16 cellular contexts compared by ENCODE assay signal in genomic region chr9:136430591-136431234, GRCh38. TPM values are rescaled to one million over a fixed set of nuclear protein-coding genes. Genes with fewer than 3 reads are reported as not detected.
DNase-seq lines count a peak whose midpoint lies in the region; ATAC-seq, FAIRE-seq and TF ChIP-seq lines count a peak whose summit lies in the region.
"Had no signal": no experiment of that assay in that cellular context is flagged by ENCODE, and none has a peak within 500 bp of the region (broad histone marks: within the 10 kb centered on the region; RNA-seq: fewer than 3 reads in every experiment).

No MANE protein-coding gene starts in this region.

- H3K4me3 ChIP-seq in HepG2 (replicated peaks in 1 of 3; ENCODE audit: insufficient read depth in 1 of 3, low read depth in 2 of 3, low read length in 3 of 3): no peak overlapping the region
- H3K4me3 ChIP-seq: A549, GM12878, HAP-1 had no signal

- peaks cover 2% of the 10 kb centered on the region for H3K79me2 ChIP-seq in HepG2 (ENCODE audit: insufficient read depth, low read length)

- peaks cover 4 to 6% of the 10 kb centered on the region in 2 experiments; a peak in 2 of 5 replicates for H3K36me3 ChIP-seq in HepG2 (replicated peaks in 1 of 2; ENCODE audit: control insufficient read depth in 1 of 2, insufficient read depth in 2 of 2, low read length in 2 of 2)

- no peaks in the 10 kb centered on the region for H3K9me3 ChIP-seq in HepG2 (ENCODE audit: low read length)
- H3K9me3 ChIP-seq: A549, BE2C, HAP-1 had no signal

- H3K9me3 Mint-ChIP-seq in central memory CD8-positive, alpha-beta T cell: no peaks in the 10 kb centered on the region
- H3K9me3 Mint-ChIP-seq: CD4-positive, alpha-beta memory T cell; HFFc6; IgD-negative memory B cell had no signal

- no peak for TF ChIP-seq RAD21 in HepG2 (CRISPR knock-in tag; IDR thresholded peaks at IDR 0.05)

- H3K27ac ChIP-seq in RWPE1 (peak overlapping the region; percentile 39), HepG2 (ENCODE audit: extremely low read length, insufficient read depth, low read length) (no peak overlapping the region)
- H3K27ac ChIP-seq: A549, C4-2B had no signal

- no peak overlapping the region for H3K4me3 Mint-ChIP-seq in central memory CD8-positive, alpha-beta T cell
- H3K4me3 Mint-ChIP-seq: CD4-positive, alpha-beta memory T cell; HFFc6; IgD-negative memory B cell had no signal

- peaks cover 1% of the 10 kb centered on the region for H3K4me1 Mint-ChIP-seq in central memory CD8-positive, alpha-beta T cell
- H3K4me1 Mint-ChIP-seq: IgD-negative memory B cell had no signal

- TF ChIP-seq EP300 in HepG2 (IDR thresholded peaks at IDR 0.05; ENCODE audit: low read depth in 2 of 2, low read length in 2 of 2) (no peak), HepG2 (CRISPR knock-in tag; IDR thresholded peaks at IDR 0.05; ENCODE audit: borderline replicate concordance) (no peak)

- 91% methylated on average over 15 of the region's 29 CpGs for WGBS in HepG2 (ENCODE audit: low lambda C conversion rate)

- intact Hi-C loops in HepG2 (cut with micrococcal nuclease; ENCODE audit: unreplicated experiment): no loop called here

- no peak for ATAC-seq in central memory CD8-positive, alpha-beta T cell (replicated peaks; ENCODE audit: extremely low read depth, poor library complexity, severe bottlenecking)
- ATAC-seq in HepG2 (no peak), HG03135 (IDR thresholded peaks at IDR 0.05; ENCODE audit: unreplicated experiment) (no peak)
- ATAC-seq: GM12878 had no signal

- H3K4me1 ChIP-seq in HepG2 (ENCODE audit: insufficient read depth, low read length): no peaks in the 10 kb centered on the region
- H3K4me1 ChIP-seq: A549, BE2C, HAP-1 had no signal

- no peak for TF ChIP-seq POLR2A in HepG2 (IDR thresholded peaks at IDR 0.05; ENCODE audit: insufficient read depth in 1 of 2, low read depth in 2 of 2, low read length in 2 of 2)

- H3K27me3 ChIP-seq in HepG2 (ENCODE audit: control insufficient read depth in 1 of 2, insufficient read depth in 2 of 2, low read length in 2 of 2): no peaks in the 10 kb centered on the region
- H3K27me3 ChIP-seq: BE2C had no signal

- H3K27me3 Mint-ChIP-seq in central memory CD8-positive, alpha-beta T cell: no peaks in the 10 kb centered on the region
- H3K27me3 Mint-ChIP-seq: CD4-positive, alpha-beta memory T cell; IgD-negative memory B cell had no signal

- peaks cover 18% of the 10 kb centered on the region for H3K36me3 Mint-ChIP-seq in central memory CD8-positive, alpha-beta T cell (ENCODE audit: insufficient read depth)

- H3K27ac Mint-ChIP-seq in central memory CD8-positive, alpha-beta T cell (ENCODE audit: low read depth): peak overlapping the region; percentile 41
- H3K27ac Mint-ChIP-seq: CD4-positive, alpha-beta memory T cell; HFFc6; IgD-negative memory B cell had no signal

- no peak for DNase-seq in RWPE1 (ENCODE audit: low spot score)
- no peak for DNase-seq in central memory CD8-positive, alpha-beta T cell (ENCODE audit: low spot score in 2 of 2)
- no peak for DNase-seq in HepG2 (ENCODE audit: low spot score)
- no peak for DNase-seq in SW480 (ENCODE audit: low spot score)
- DNase-seq in NCI-H524 treated with DMSO at 0.1 percent for 48 hours (lab: John Stamatoyannopoulos, UW): no peak
- DNase-seq: BE2C; CD4-positive, alpha-beta memory T cell; DMS79; GOT3; HFFc6 had no signal

- TF ChIP-seq CTCF in RWPE1 (conservative IDR thresholded peaks at IDR 0.05; ENCODE audit: low read depth): no peak
- TF ChIP-seq CTCF in HepG2 (CRISPR knock-in tag; IDR thresholded peaks at IDR 0.05): no peak

- POLR2A ChIA-PET in RWPE1 (lab: Yijun Ruan, JAX; ENCODE audit: low non-redundant PET) (no interaction called here), HepG2 (lab: Yijun Ruan, JAX) (no interaction called here)

- no peak overlapping the region for H3K9ac ChIP-seq in HepG2 (ENCODE audit: insufficient read depth, low read depth, low read length)

- H3K4me2 ChIP-seq in HepG2 (ENCODE audit: low read depth, low read length): no peak overlapping the region
- H3K4me2 ChIP-seq: A549 had no signal

- in situ Hi-C loops in HepG2 (cut with HindIII; ENCODE audit: extremely low pct_ligation_motif_present, low pct_unique_long_range_greater_than_20kb): no loop called here

- CTCF ChIA-PET in RWPE1 (lab: Yijun Ruan, JAX) (interaction anchor here (0.6 kb wide), 2 partner anchors 12 to 50 kb away, joined by 3 read pairs; no protein-coding TSS in a partner anchor), HepG2 (lab: Yijun Ruan, JAX; ENCODE audit: low intra/inter-chr PET ratio, low total read pairs) (no interaction called here)

- BruUV-seq in HepG2 (replicated peaks; lab: Mats Ljungman, UMichigan): no TSS peak

- peaks cover under 1% of the 10 kb centered on the region; the same call in 1 of the 2 replicates for H4K20me1 ChIP-seq in HepG2 (ENCODE audit: insufficient read depth, low read length)

- no peak overlapping the region for H2AFZ ChIP-seq in HepG2 (ENCODE audit: low read length)

- no peak for FAIRE-seq in HepG2 (lab: Jason Lieb, UNC)
- FAIRE-seq: A549, GM12878 had no signal

RNA-seq across cellular contexts. Expression of gene INPP5E, which starts 8.9 kb away (rescaled TPM):
- total RNA-seq in HepG2 (2016; rRNA removed; fragmentation: Illumina TruSeq; extraction: Trizol): 3.0 and 5.5 TPM in 2 replicates
- total RNA-seq in HepG2 (2016; cell fraction: cytosol; rRNA removed; fragmentation: Illumina TruSeq; extraction: Trizol; ENCODE audit: low read depth): 0.91 and 1.3 TPM in 2 replicates
- total RNA-seq in HepG2 (2016; cell fraction: insoluble cytoplasmic fraction; rRNA removed; fragmentation: Illumina TruSeq; extraction: Trizol): 2.7 and 5.4 TPM in 2 replicates
- 3.3 and 3.4 TPM in 2 replicates for total RNA-seq in HepG2 (2016; cell fraction: membrane; rRNA removed; fragmentation: Illumina TruSeq; extraction: Trizol)
- 5.6 and 6.0 TPM in 2 replicates for total RNA-seq in HepG2 (2016; cell fraction: nucleus; rRNA removed; fragmentation: Illumina TruSeq; extraction: Trizol)
- polyA plus RNA-seq in HepG2 (2011; rRNA removed): 5.5 and 7.5 TPM in 2 replicates
- 3.2 and 4.1 TPM in 2 replicates for polyA plus RNA-seq in HepG2 (2011; cell fraction: cytosol; rRNA removed)
- polyA plus RNA-seq in HepG2 (2011; cell fraction: nucleus; rRNA removed): 45.5 and 51.1 TPM in 2 replicates
- 3.7 and 5.4 TPM in 2 replicates for polyA plus RNA-seq in HepG2 (2012)
- polyA plus RNA-seq in HepG2 (2016; cell fraction: cytosol; fragmentation: Illumina TruSeq; extraction: Trizol; ENCODE audit: low read depth): 0.89 and 1.0 TPM in 2 replicates
- polyA plus RNA-seq in HepG2 (2016; cell fraction: insoluble cytoplasmic fraction; fragmentation: Illumina TruSeq; extraction: Trizol; ENCODE audit: low read depth): 4.0 and 5.3 TPM in 2 replicates
- 2.6 and 3.1 TPM in 2 replicates for polyA plus RNA-seq in HepG2 (2016; cell fraction: membrane; fragmentation: Illumina TruSeq; extraction: Trizol; ENCODE audit: low read depth)
- polyA plus RNA-seq in HepG2 (2016; cell fraction: nucleus; fragmentation: Illumina TruSeq; extraction: Trizol; ENCODE audit: insufficient read depth, low read depth): 22.1 and 22.8 TPM in 2 replicates
- polyA minus RNA-seq in HepG2 (2011; rRNA and poly(A)+ RNA removed; ENCODE audit: low replicate concordance): 5.4 and 5.9 TPM in 2 replicates
- 2.7 and 3.1 TPM in 2 replicates for polyA minus RNA-seq in HepG2 (2011; cell fraction: cytosol; rRNA and poly(A)+ RNA removed)
- polyA minus RNA-seq in HepG2 (2011; cell fraction: nucleus; rRNA and poly(A)+ RNA removed): 5.8 and 7.5 TPM in 2 replicates

RNA-seq across cellular contexts. Expression of gene PMPCA, which starts 20.3 kb away (rescaled TPM):
- total RNA-seq in HepG2 (2016; rRNA removed; fragmentation: Illumina TruSeq; extraction: Trizol): 75.7 and 88.4 TPM in 2 replicates
- 14.1 and 15.7 TPM in 2 replicates for total RNA-seq in HepG2 (2016; cell fraction: cytosol; rRNA removed; fragmentation: Illumina TruSeq; extraction: Trizol; ENCODE audit: low read depth)
- total RNA-seq in HepG2 (2016; cell fraction: insoluble cytoplasmic fraction; rRNA removed; fragmentation: Illumina TruSeq; extraction: Trizol): 70.5 and 92.4 TPM in 2 replicates
- 21.9 and 22.0 TPM in 2 replicates for total RNA-seq in HepG2 (2016; cell fraction: membrane; rRNA removed; fragmentation: Illumina TruSeq; extraction: Trizol)
- 58.2 and 62.3 TPM in 2 replicates for total RNA-seq in HepG2 (2016; cell fraction: nucleus; rRNA removed; fragmentation: Illumina TruSeq; extraction: Trizol)
- 70.2 and 80.2 TPM in 2 replicates for polyA plus RNA-seq in HepG2 (2011; rRNA removed)
- polyA plus RNA-seq in HepG2 (2011; cell fraction: cytosol; rRNA removed): 44.9 and 55.2 TPM in 2 replicates
- 206 and 222 TPM in 2 replicates for polyA plus RNA-seq in HepG2 (2011; cell fraction: nucleus; rRNA removed)
- polyA plus RNA-seq in HepG2 (2012): 41.5 and 108 TPM in 2 replicates
- 10.1 and 10.7 TPM in 2 replicates for polyA plus RNA-seq in HepG2 (2016; cell fraction: cytosol; fragmentation: Illumina TruSeq; extraction: Trizol; ENCODE audit: low read depth)
- polyA plus RNA-seq in HepG2 (2016; cell fraction: insoluble cytoplasmic fraction; fragmentation: Illumina TruSeq; extraction: Trizol; ENCODE audit: low read depth): 86.9 and 90.6 TPM in 2 replicates
- 13.3 and 15.7 TPM in 2 replicates for polyA plus RNA-seq in HepG2 (2016; cell fraction: membrane; fragmentation: Illumina TruSeq; extraction: Trizol; ENCODE audit: low read depth)
- polyA plus RNA-seq in HepG2 (2016; cell fraction: nucleus; fragmentation: Illumina TruSeq; extraction: Trizol; ENCODE audit: insufficient read depth, low read depth): 114 and 129 TPM in 2 replicates
- polyA minus RNA-seq in HepG2 (2011; rRNA and poly(A)+ RNA removed; ENCODE audit: low replicate concordance): 57.2 and 74.5 TPM in 2 replicates
- polyA minus RNA-seq in HepG2 (2011; cell fraction: cytosol; rRNA and poly(A)+ RNA removed): 22.3 and 23.8 TPM in 2 replicates
- polyA minus RNA-seq in HepG2 (2011; cell fraction: nucleus; rRNA and poly(A)+ RNA removed): 42.0 and 54.2 TPM in 2 replicates

RNA-seq across cellular contexts. Expression of gene ENTR1, which starts 20.3 kb away (rescaled TPM):
- 56.6 and 76.4 TPM in 2 replicates for total RNA-seq in HepG2 (2016; rRNA removed; fragmentation: Illumina TruSeq; extraction: Trizol)
- 47.6 and 52.6 TPM in 2 replicates for total RNA-seq in HepG2 (2016; cell fraction: cytosol; rRNA removed; fragmentation: Illumina TruSeq; extraction: Trizol; ENCODE audit: low read depth)
- total RNA-seq in HepG2 (2016; cell fraction: insoluble cytoplasmic fraction; rRNA removed; fragmentation: Illumina TruSeq; extraction: Trizol): 51.9 and 75.7 TPM in 2 replicates
- total RNA-seq in HepG2 (2016; cell fraction: membrane; rRNA removed; fragmentation: Illumina TruSeq; extraction: Trizol): 90.1 and 92.9 TPM in 2 replicates
- 59.2 and 73.6 TPM in 2 replicates for total RNA-seq in HepG2 (2016; cell fraction: nucleus; rRNA removed; fragmentation: Illumina TruSeq; extraction: Trizol)
- 70.1 and 84.2 TPM in 2 replicates for polyA plus RNA-seq in HepG2 (2011; rRNA removed)
- 35.5 and 40.6 TPM in 2 replicates for polyA plus RNA-seq in HepG2 (2011; cell fraction: cytosol; rRNA removed)
- polyA plus RNA-seq in HepG2 (2011; cell fraction: nucleus; rRNA removed): 236 and 246 TPM in 2 replicates
- 48.1 and 65.0 TPM in 2 replicates for polyA plus RNA-seq in HepG2 (2012)
- 47.0 and 48.8 TPM in 2 replicates for polyA plus RNA-seq in HepG2 (2016; cell fraction: cytosol; fragmentation: Illumina TruSeq; extraction: Trizol; ENCODE audit: low read depth)
- polyA plus RNA-seq in HepG2 (2016; cell fraction: insoluble cytoplasmic fraction; fragmentation: Illumina TruSeq; extraction: Trizol; ENCODE audit: low read depth): 57.5 and 58.8 TPM in 2 replicates
- polyA plus RNA-seq in HepG2 (2016; cell fraction: membrane; fragmentation: Illumina TruSeq; extraction: Trizol; ENCODE audit: low read depth): 70.9 TPM in 2 replicates
- 178 and 194 TPM in 2 replicates for polyA plus RNA-seq in HepG2 (2016; cell fraction: nucleus; fragmentation: Illumina TruSeq; extraction: Trizol; ENCODE audit: insufficient read depth, low read depth)
- 57.8 and 122 TPM in 2 replicates for polyA minus RNA-seq in HepG2 (2011; rRNA and poly(A)+ RNA removed; ENCODE audit: low replicate concordance)
- polyA minus RNA-seq in HepG2 (2011; cell fraction: cytosol; rRNA and poly(A)+ RNA removed): 17.6 and 22.7 TPM in 2 replicates
- 46.1 and 48.1 TPM in 2 replicates for polyA minus RNA-seq in HepG2 (2011; cell fraction: nucleus; rRNA and poly(A)+ RNA removed)

RNA-seq across cellular contexts. Expression of gene SNAPC4, which starts 30.7 kb away (rescaled TPM):
- 4.3 and 6.0 TPM in 2 replicates for total RNA-seq in HepG2 (2016; rRNA removed; fragmentation: Illumina TruSeq; extraction: Trizol)
- total RNA-seq in HepG2 (2016; cell fraction: cytosol; rRNA removed; fragmentation: Illumina TruSeq; extraction: Trizol; ENCODE audit: low read depth): 0.51 and 0.88 TPM in 2 replicates
- total RNA-seq in HepG2 (2016; cell fraction: insoluble cytoplasmic fraction; rRNA removed; fragmentation: Illumina TruSeq; extraction: Trizol): 3.9 and 6.1 TPM in 2 replicates
- total RNA-seq in HepG2 (2016; cell fraction: membrane; rRNA removed; fragmentation: Illumina TruSeq; extraction: Trizol): 1.5 TPM in 2 replicates
- 7.0 and 9.4 TPM in 2 replicates for total RNA-seq in HepG2 (2016; cell fraction: nucleus; rRNA removed; fragmentation: Illumina TruSeq; extraction: Trizol)
- 2.0 and 3.3 TPM in 2 replicates for polyA plus RNA-seq in HepG2 (2011; rRNA removed)
- polyA plus RNA-seq in HepG2 (2011; cell fraction: cytosol; rRNA removed): 1.0 and 1.7 TPM in 2 replicates
- 20.5 and 27.4 TPM in 2 replicates for polyA plus RNA-seq in HepG2 (2011; cell fraction: nucleus; rRNA removed)
- 3.3 TPM in 2 replicates for polyA plus RNA-seq in HepG2 (2012)
- 0.61 and 0.67 TPM in 2 replicates for polyA plus RNA-seq in HepG2 (2016; cell fraction: cytosol; fragmentation: Illumina TruSeq; extraction: Trizol; ENCODE audit: low read depth)
- polyA plus RNA-seq in HepG2 (2016; cell fraction: insoluble cytoplasmic fraction; fragmentation: Illumina TruSeq; extraction: Trizol; ENCODE audit: low read depth): 3.3 and 4.8 TPM in 2 replicates
- 1.2 and 1.3 TPM in 2 replicates for polyA plus RNA-seq in HepG2 (2016; cell fraction: membrane; fragmentation: Illumina TruSeq; extraction: Trizol; ENCODE audit: low read depth)
- 37.0 and 38.1 TPM in 2 replicates for polyA plus RNA-seq in HepG2 (2016; cell fraction: nucleus; fragmentation: Illumina TruSeq; extraction: Trizol; ENCODE audit: insufficient read depth, low read depth)
- 1.5 and 5.2 TPM in 2 replicates for polyA minus RNA-seq in HepG2 (2011; rRNA and poly(A)+ RNA removed; ENCODE audit: low replicate concordance)
- 0.53 and 1.1 TPM in 2 replicates for polyA minus RNA-seq in HepG2 (2011; cell fraction: cytosol; rRNA and poly(A)+ RNA removed)
- polyA minus RNA-seq in HepG2 (2011; cell fraction: nucleus; rRNA and poly(A)+ RNA removed): 6.3 and 6.8 TPM in 2 replicates

RNA-seq across cellular contexts. Expression of gene SEC16A, which starts 52.1 kb away (rescaled TPM):
- total RNA-seq in HepG2 (2016; rRNA removed; fragmentation: Illumina TruSeq; extraction: Trizol): 15.9 and 27.7 TPM in 2 replicates
- total RNA-seq in HepG2 (2016; cell fraction: cytosol; rRNA removed; fragmentation: Illumina TruSeq; extraction: Trizol; ENCODE audit: low read depth): 3.9 TPM in 2 replicates
- total RNA-seq in HepG2 (2016; cell fraction: insoluble cytoplasmic fraction; rRNA removed; fragmentation: Illumina TruSeq; extraction: Trizol): 15.7 and 21.0 TPM in 2 replicates
- 12.2 and 12.3 TPM in 2 replicates for total RNA-seq in HepG2 (2016; cell fraction: membrane; rRNA removed; fragmentation: Illumina TruSeq; extraction: Trizol)
- 25.4 and 28.9 TPM in 2 replicates for total RNA-seq in HepG2 (2016; cell fraction: nucleus; rRNA removed; fragmentation: Illumina TruSeq; extraction: Trizol)
- polyA plus RNA-seq in HepG2 (2011; rRNA removed): 17.9 and 18.9 TPM in 2 replicates
- polyA plus RNA-seq in HepG2 (2011; cell fraction: cytosol; rRNA removed): 12.7 and 13.2 TPM in 2 replicates
- 71.0 and 81.7 TPM in 2 replicates for polyA plus RNA-seq in HepG2 (2011; cell fraction: nucleus; rRNA removed)
- 26.1 and 28.5 TPM in 2 replicates for polyA plus RNA-seq in HepG2 (2012)
- 2.6 and 3.4 TPM in 2 replicates for polyA plus RNA-seq in HepG2 (2016; cell fraction: cytosol; fragmentation: Illumina TruSeq; extraction: Trizol; ENCODE audit: low read depth)
- 29.5 and 38.6 TPM in 2 replicates for polyA plus RNA-seq in HepG2 (2016; cell fraction: insoluble cytoplasmic fraction; fragmentation: Illumina TruSeq; extraction: Trizol; ENCODE audit: low read depth)
- polyA plus RNA-seq in HepG2 (2016; cell fraction: membrane; fragmentation: Illumina TruSeq; extraction: Trizol; ENCODE audit: low read depth): 7.1 and 8.4 TPM in 2 replicates
- polyA plus RNA-seq in HepG2 (2016; cell fraction: nucleus; fragmentation: Illumina TruSeq; extraction: Trizol; ENCODE audit: insufficient read depth, low read depth): 72.9 and 74.4 TPM in 2 replicates
- polyA minus RNA-seq in HepG2 (2011; rRNA and poly(A)+ RNA removed; ENCODE audit: low replicate concordance): 29.0 and 33.5 TPM in 2 replicates
- polyA minus RNA-seq in HepG2 (2011; cell fraction: cytosol; rRNA and poly(A)+ RNA removed): 27.1 and 28.7 TPM in 2 replicates
- 24.8 and 24.9 TPM in 2 replicates for polyA minus RNA-seq in HepG2 (2011; cell fraction: nucleus; rRNA and poly(A)+ RNA removed)
